8 cellular contexts compared by ENCODE assay signal in genomic region chr17:79800325-79801155, GRCh38. TPM values are rescaled to one million over a fixed set of nuclear protein-coding genes. Genes with fewer than 3 reads are reported as not detected.
DNase-seq lines count a peak whose midpoint lies in the region; ATAC-seq, FAIRE-seq and TF ChIP-seq lines count a peak whose summit lies in the region.

No MANE protein-coding gene starts in this region.

- H4K91ac ChIP-seq in H1 (replicated peaks; ENCODE audit: insufficient read length, low read length): no peak overlapping the region

- no peak overlapping the region for H2AFZ ChIP-seq in H1 (ENCODE audit: low read length)

- DNase-seq in D341Med (ENCODE audit: low spot score) (peak; percentile 82), HT-29 (ENCODE audit: low spot score) (peak; percentile 66), RPMI7951 (ENCODE audit: low read depth) (peak; percentile 72), H1 (ENCODE audit: low read depth in 1 of 2, low spot score in 2 of 2) (peak in 1 of 2 experiments; percentile 87), head of caudate nucleus (no peak), ovary (no peak)
- DNase-seq in stimulated activated CD4-positive, alpha-beta T cell treated with anti-CD3 and anti-CD28 coated beads, Interleukin-1b, Interleukin-23, amount 100 ng/mL, for 4 hours (ENCODE audit: low read depth in 2 of 2): peak; percentile 43 to 47

- WGBS in H1 (ENCODE audit: extremely low coverage in 1 of 2, insufficient coverage in 1 of 2, insufficient read length in 1 of 2, insufficient replicate concordance in 2 of 2, low coverage in 1 of 2, low lambda C conversion rate in 2 of 2, missing lambda C conversion rate in 1 of 2), 2 experiments: 1% methylated on average over 40 of the region's 44 CpGs; no CpG with 5 or more reads in 1 of the 2 experiments
- 1 to 3% (median 2%) methylated on average over 44 of the region's 44 CpGs for WGBS in ovary, 3 donors

- H4K20me1 ChIP-seq in H1 (replicated peaks in 1 of 2; ENCODE audit: control insufficient read depth in 1 of 2, insufficient read depth in 2 of 2, low read length in 2 of 2): peaks cover 8 to 24% of the 10 kb centered on the region in 2 experiments

- FAIRE-seq in H1 (lab: Jason Lieb, UNC): peak; percentile 7

- H3K4me3 ChIP-seq in H1 (ENCODE audit: extremely low read depth in 1 of 4, insufficient read depth in 2 of 4, low read depth in 3 of 4, low read length in 4 of 4): peak overlapping the region; percentile 24 to 53 (median 40); a peak in 6 of 8 replicates
- no peak overlapping the region for H3K4me3 ChIP-seq in ovary

- CTCF ChIA-PET in H1 (lab: Charles Lee; ENCODE audit: partially characterized antibody): interaction anchor here (0.9 to 19.1 kb wide), 11 partner anchors 8 to 175 kb away, joined by 3 to 576 read pairs (median 7); partner anchors contain the start of gene CBX4

- no peak for ATAC-seq in GM18517 (IDR thresholded peaks at IDR 0.05; ENCODE audit: unreplicated experiment)

- H2BK20ac ChIP-seq in H1 (ENCODE audit: low read length): no peak overlapping the region

- peak overlapping the region; percentile 63 to 70 for H3K4me2 ChIP-seq in H1 (ENCODE audit: insufficient read depth in 1 of 2, low read depth in 2 of 2, low read length in 2 of 2)

- H3K79me1 ChIP-seq in H1 (ENCODE audit: low read depth, low read length): no peaks in the 10 kb centered on the region

- H2AK5ac ChIP-seq in H1 (ENCODE audit: low read depth, low read length): no peak overlapping the region

- H2BK15ac ChIP-seq in H1 (ENCODE audit: low read length): peak overlapping the region; percentile 95; the same call in 1 of the 2 replicates

- no peak overlapping the region for H3K4ac ChIP-seq in H1 (replicated peaks; ENCODE audit: insufficient read length, low read depth, low read length)

- POLR2A ChIA-PET in H1 (lab: Charles Lee; ENCODE audit: partially characterized antibody): interaction anchor here (1.1 to 24.0 kb wide), 10 partner anchors 10 to 42 kb away, joined by 3 to 374 read pairs (median 6); partner anchors contain the start of genes CBX2 and CBX4

- TF ChIP-seq EP300 in H1 (IDR thresholded peaks at IDR 0.05; ENCODE audit: borderline replicate concordance in 1 of 2, low read depth in 2 of 2, low read length in 2 of 2) (peak in 1 of 2 experiments; percentile 89; a peak in 1 of 3 replicates), ovary (IDR thresholded peaks at IDR 0.05) (no peak)

- peak in 1 of 2 experiments; percentile 4; a peak in 1 of 4 replicates for TF ChIP-seq RAD21 in H1 (IDR thresholded peaks at IDR 0.05 in 1 of 2, conservative IDR thresholded peaks at IDR 0.05 in 1 of 2; ENCODE audit: low read depth in 2 of 2, low read length in 2 of 2)

- peak overlapping the region; percentile 71 for H3K18ac ChIP-seq in H1 (ENCODE audit: extremely low read depth, low read length)

- H2BK120ac ChIP-seq in H1 (replicated peaks; ENCODE audit: low read depth, low read length): no peak overlapping the region

- TF ChIP-seq POLR2A in H1 (IDR thresholded peaks at IDR 0.05; ENCODE audit: control extremely low read depth in 1 of 2, low read depth in 2 of 2, low read length in 2 of 2): no peak
- no peak for TF ChIP-seq POLR2A in ovary (IDR thresholded peaks at IDR 0.05)

- intact Hi-C loops in head of caudate nucleus (cut with DNase I): no loop called here
- intact Hi-C loops in ovary (cut with DNase I): no loop called here

- H3K4me1 ChIP-seq in H1 (replicated peaks in 1 of 4; ENCODE audit: control insufficient read depth in 3 of 4, insufficient read depth in 4 of 4, low read length in 3 of 4): peaks cover 4 to 55% (median 41%) of the 10 kb centered on the region in 4 experiments
- H3K4me1 ChIP-seq in ovary (ENCODE audit: insufficient read depth): peaks cover 14% of the 10 kb centered on the region

- H3K23me2 ChIP-seq in H1 (ENCODE audit: low read depth, low read length): peaks cover 3% of the 10 kb centered on the region

- no peak overlapping the region for H3K9ac ChIP-seq in H1 (replicated peaks in 1 of 4; ENCODE audit: extremely low read depth in 1 of 4, low read depth in 3 of 4, low read length in 3 of 4)

- H2BK12ac ChIP-seq in H1 (ENCODE audit: low read depth, low read length): peak overlapping the region; percentile 42; the same call in 1 of the 2 replicates

- H3K9me3 ChIP-seq in H1 (ENCODE audit: insufficient read depth in 2 of 2, low read depth in 1 of 2, low read length in 1 of 2) (peaks cover 0 to 7% of the 10 kb centered on the region in 2 experiments; a peak in 3 of 4 replicates), ovary (no peaks in the 10 kb centered on the region)

- H4K5ac ChIP-seq in H1 (ENCODE audit: insufficient read length, low read depth, low read length): no peak overlapping the region

- no peaks in the 10 kb centered on the region for H3K79me2 ChIP-seq in H1 (ENCODE audit: control insufficient read depth in 1 of 2, insufficient read depth in 2 of 2, low read length in 2 of 2)

- no peak overlapping the region for H3K14ac ChIP-seq in H1 (ENCODE audit: insufficient read length)

- H3K36me3 ChIP-seq in H1 (ENCODE audit: control insufficient read depth in 2 of 4, insufficient read depth in 4 of 4, low read length in 3 of 4) (peaks cover 0 to 12% (median 0%) of the 10 kb centered on the region in 4 experiments; a peak in 1 of 8 replicates), ovary (no peaks in the 10 kb centered on the region)

- H3K23ac ChIP-seq in H1 (ENCODE audit: insufficient read length): no peak overlapping the region

- H3K27me3 ChIP-seq in H1 (replicated peaks in 1 of 4; ENCODE audit: control insufficient read depth in 3 of 4, extremely low read depth in 1 of 4, insufficient read depth in 3 of 4, low read length in 3 of 4) (peaks cover 86 to 92% (median 90%) of the 10 kb centered on the region in 4 experiments), ovary (peaks cover 38% of the 10 kb centered on the region)

- H3K56ac ChIP-seq in H1 (replicated peaks; ENCODE audit: insufficient read length, low read depth, low read length): no peak overlapping the region

- H2BK5ac ChIP-seq in H1 (ENCODE audit: low read depth, low read length): no peak overlapping the region

- H4K8ac ChIP-seq in H1 (ENCODE audit: extremely low read depth, insufficient read depth, low read length): no peak overlapping the region

- TF ChIP-seq CTCF in H1 (IDR thresholded peaks at IDR 0.05; ENCODE audit: control extremely low read depth in 1 of 3, insufficient read depth in 1 of 3, low read depth in 1 of 3, low read length in 3 of 3) (no peak), ovary (IDR thresholded peaks at IDR 0.05) (no peak)

- no peak overlapping the region for H3K27ac ChIP-seq in H1 (ENCODE audit: low read depth, low read length)
- no peak overlapping the region for H3K27ac ChIP-seq in ovary

TF ChIP-seq in H1, 55 proteins besides CTCF, POLR2A, EP300 and RAD21 (continues in another document):
- peak; percentile 93 for TF ChIP-seq MAFK (IDR thresholded peaks at IDR 0.05; ENCODE audit: low read depth, low read length)
- no peak for TF ChIP-seq POLR2AphosphoS5 (IDR thresholded peaks at IDR 0.05; ENCODE audit: low read depth, low read length)
- TF ChIP-seq SRF (IDR thresholded peaks at IDR 0.05; ENCODE audit: low read depth, low read length): peak; percentile 82
- peak; percentile 81 for TF ChIP-seq CTBP2 (IDR thresholded peaks at IDR 0.05; ENCODE audit: borderline replicate concordance, insufficient read depth, insufficient read length, low read length)

RNA-seq across cellular contexts. Expression of gene CBX8, which starts 3.7 kb away (rescaled TPM):
- 14.4 and 14.9 TPM in 2 replicates for total RNA-seq in HT-29 (2014; rRNA removed; shearing (Covaris generic))
- 3.8 and 5.8 TPM in 2 replicates for total RNA-seq in RPMI7951 (2014; rRNA removed; shearing (Covaris generic))
- 1.5 and 2.1 TPM in 2 replicates for total RNA-seq in H1 (2021; fragmentation: NEBNext Ultra II Directional; extraction: Animal tissue kit (Norgen Biotek cat#: 25700))
- 0.09 and 0.31 TPM in 2 replicates for polyA plus RNA-seq in H1 (2011; rRNA removed)
- polyA plus RNA-seq in H1 (2011; cell fraction: cytosol; rRNA removed): 0.28 TPM
- 0.33 TPM for polyA plus RNA-seq in H1 (2011; cell fraction: nucleus; rRNA removed)
- 0.50 to 1.6 TPM (median 1.2 TPM) in 4 replicates for polyA plus RNA-seq in H1 (2012, experiment 1 of 2)
- polyA plus RNA-seq in H1 (2012, experiment 2 of 2): 1.0 TPM
- 0.30 TPM for polyA plus RNA-seq in H1 (2013, experiment 1 of 2)
- polyA plus RNA-seq in H1 (2013, experiment 2 of 2): 0.55 TPM
- 0.13 TPM in 1 of 2 replicates, not detected in the other for polyA minus RNA-seq in H1 (2011; rRNA and poly(A)+ RNA removed)
- 0.29 TPM for polyA minus RNA-seq in H1 (2011; cell fraction: cytosol; rRNA and poly(A)+ RNA removed)
- 0.30 TPM for polyA minus RNA-seq in H1 (2011; cell fraction: nucleus; rRNA and poly(A)+ RNA removed)
- total RNA-seq in ovary: 1 to 10 TPM in 6 of 7 donors, under 1 TPM in 1; 0.60 to 7.0 (median 3.9) TPM
- 1 to 10 TPM; 1.1 to 3.2 TPM for polyA plus RNA-seq in ovary

RNA-seq across cellular contexts. Expression of gene CBX2, which starts 22.6 kb away (rescaled TPM):
- 9.5 and 13.4 TPM in 2 replicates for total RNA-seq in HT-29 (2014; rRNA removed; shearing (Covaris generic))
- 5.0 and 6.1 TPM in 2 replicates for total RNA-seq in RPMI7951 (2014; rRNA removed; shearing (Covaris generic))
- total RNA-seq in H1 (2021; fragmentation: NEBNext Ultra II Directional; extraction: Animal tissue kit (Norgen Biotek cat#: 25700)): 83.9 and 85.9 TPM in 2 replicates
- polyA plus RNA-seq in H1 (2011; rRNA removed): 64.3 and 86.5 TPM in 2 replicates
- polyA plus RNA-seq in H1 (2011; cell fraction: cytosol; rRNA removed): 76.8 TPM
- 109 TPM for polyA plus RNA-seq in H1 (2011; cell fraction: nucleus; rRNA removed)
- polyA plus RNA-seq in H1 (2012, experiment 1 of 2): 48.6 to 73.4 TPM (median 65.8 TPM) in 4 replicates
- polyA plus RNA-seq in H1 (2012, experiment 2 of 2): 53.8 TPM
- 40.5 TPM for polyA plus RNA-seq in H1 (2013, experiment 1 of 2)
- 39.5 TPM for polyA plus RNA-seq in H1 (2013, experiment 2 of 2)
- polyA minus RNA-seq in H1 (2011; rRNA and poly(A)+ RNA removed): 45.5 and 56.4 TPM in 2 replicates
- polyA minus RNA-seq in H1 (2011; cell fraction: cytosol; rRNA and poly(A)+ RNA removed): 70.0 TPM
- polyA minus RNA-seq in H1 (2011; cell fraction: nucleus; rRNA and poly(A)+ RNA removed): 61.7 TPM
- total RNA-seq in ovary: 1 to 10 TPM; 2.1 to 5.7 (median 4.8) TPM
- 1 to 10 TPM in 1 of 2 donors, under 1 TPM in 1; 0.92 to 4.0 TPM for polyA plus RNA-seq in ovary

RNA-seq across cellular contexts. Expression of gene CBX4, which starts 38.7 kb away (rescaled TPM):
- total RNA-seq in HT-29 (2014; rRNA removed; shearing (Covaris generic)): 71.4 and 72.0 TPM in 2 replicates
- 10.8 and 11.8 TPM in 2 replicates for total RNA-seq in RPMI7951 (2014; rRNA removed; shearing (Covaris generic))
- total RNA-seq in H1 (2021; fragmentation: NEBNext Ultra II Directional; extraction: Animal tissue kit (Norgen Biotek cat#: 25700)): 3.2 and 4.0 TPM in 2 replicates
- polyA plus RNA-seq in H1 (2011; rRNA removed) (1.8 and 3.6 TPM in 2 replicates), ovary (10 to 100 TPM in 1 of 2 donors, 1 to 10 TPM in 1; 7.8 to 10.7 TPM)
- polyA plus RNA-seq in H1 (2011; cell fraction: cytosol; rRNA removed): 3.5 TPM
- polyA plus RNA-seq in H1 (2011; cell fraction: nucleus; rRNA removed): 5.3 TPM
- 0.79 to 2.9 TPM (median 2.4 TPM) in 4 replicates for polyA plus RNA-seq in H1 (2012, experiment 1 of 2)
- 1.8 TPM for polyA plus RNA-seq in H1 (2012, experiment 2 of 2)
- 2.0 TPM for polyA plus RNA-seq in H1 (2013, experiment 1 of 2)
- 1.9 TPM for polyA plus RNA-seq in H1 (2013, experiment 2 of 2)
- polyA minus RNA-seq in H1 (2011; rRNA and poly(A)+ RNA removed): 1.9 and 3.6 TPM in 2 replicates
- polyA minus RNA-seq in H1 (2011; cell fraction: cytosol; rRNA and poly(A)+ RNA removed): 13.8 TPM
- polyA minus RNA-seq in H1 (2011; cell fraction: nucleus; rRNA and poly(A)+ RNA removed): 6.5 TPM
- 10 to 100 TPM in 6 of 7 donors, 1 to 10 TPM in 1; 5.5 to 27.9 (median 16.5) TPM for total RNA-seq in ovary

Comparison
In these comparisons a context has a peak if more than half of its experiments do, and no peak if none do; other contexts are left out.
1. DNase-seq: peak in D341Med (single experiment), HT-29 (single experiment), RPMI7951 (single experiment) and stimulated activated CD4-positive, alpha-beta T cell treated with anti-CD3 and anti-CD28 coated beads, Interleukin-1b, Interleukin-23, amount 100 ng/mL, for 4 hours (2 of 2); none in head of caudate nucleus (0 of 42) and ovary (0 of 5).